26 cellular contexts compared by ENCODE assay signal in genomic region chr20:9597547-9597946, GRCh38.
"Had no signal": no experiment of that assay in that cellular context is flagged by ENCODE, and none has a peak within 500 bp of the region (broad histone marks: within the 10 kb centered on the region; RNA-seq: fewer than 3 reads in every experiment).

No MANE protein-coding gene starts in this region.

- ATAC-seq: effector memory CD8-positive, alpha-beta T cell; heart right ventricle; left ventricle myocardium superior; lower lobe of right lung; natural killer cell; sciatic nerve; stimulated activated naive CD8-positive, alpha-beta T cell treated with anti-CD3 and anti-CD28 coated beads, Interleukin-15, amount 100 ng/mL, for 72 hours; upper lobe of right lung had no signal

- H3K27ac ChIP-seq: esophagus muscularis mucosa, heart right ventricle, lower lobe of right lung, parathyroid adenoma, suprapubic skin, transverse colon, upper lobe of right lung, uterus had no signal

- H3K36me3 ChIP-seq: esophagus muscularis mucosa, heart right ventricle, lower lobe of right lung, suprapubic skin, transverse colon, upper lobe of right lung, uterus had no signal

- FAIRE-seq: endometrium had no signal

- H3K27me3 ChIP-seq: esophagus muscularis mucosa, suprapubic skin, transverse colon, upper lobe of right lung, uterus had no signal

- H3K4me2 ChIP-seq: smooth muscle cell had no signal

- DNase-seq: cortex of kidney; effector memory CD8-positive, alpha-beta T cell; foreskin melanocyte; glutamatergic neuron; heart right ventricle; hypothalamus; immature natural killer cell; islet precursor cell; left ventricle myocardium superior; lower lobe of right lung; natural killer cell; stimulated activated CD4-positive, alpha-beta T cell treated with anti-CD3 and anti-CD28 coated beads, Interleukin-12 subunit alpha, Interleukin-12 subunit beta, amount 100 ng/mL, for 4 hours; stimulated activated CD4-positive, alpha-beta T cell treated with anti-CD3 and anti-CD28 coated beads, Interleukin-1b, Interleukin-23, amount 100 ng/mL, for 48 hours; stimulated activated CD4-positive, alpha-beta T cell treated with anti-CD3 and anti-CD28 coated beads, Interleukin-4, amount 100 ng/mL, for 1 hour; stimulated activated CD8-positive, alpha-beta memory T cell treated with anti-CD3 and anti-CD28 coated beads, Interleukin-4, amount 100 ng/mL, for 48 hours; stimulated activated naive CD4-positive, alpha-beta T cell; stimulated activated naive CD8-positive, alpha-beta T cell treated with anti-CD3 and anti-CD28 coated beads, Interleukin-15, amount 100 ng/mL, for 72 hours; transverse colon; upper lobe of right lung; uterus had no signal

- H3K9me3 ChIP-seq: esophagus muscularis mucosa, heart right ventricle, lower lobe of right lung, suprapubic skin, transverse colon, upper lobe of right lung, uterus had no signal

- H3K9ac ChIP-seq: parathyroid adenoma had no signal

- H2AFZ ChIP-seq: parathyroid adenoma had no signal

- H3K4me3 ChIP-seq: esophagus muscularis mucosa, heart right ventricle, lower lobe of right lung, smooth muscle cell, suprapubic skin, transverse colon, upper lobe of right lung, uterus had no signal

- H3K4me1 ChIP-seq: esophagus muscularis mucosa, heart right ventricle, lower lobe of right lung, parathyroid adenoma, suprapubic skin, transverse colon, upper lobe of right lung, uterus had no signal
